ENCODE assay signal across 8 cellular contexts in genomic region chr22:45863981-45864751, GRCh38.
DNase-seq lines count a peak whose midpoint lies in the region; TF ChIP-seq lines count a peak whose summit lies in the region.

No MANE protein-coding gene starts in this region.

- TF ChIP-seq CTCF in GM20000 (IDR thresholded peaks at IDR 0.05; ENCODE audit: extremely low read depth, missing control alignments) = peak; percentile 88

- DNase-seq in ACHN (peak; percentile 53), GM20000 (ENCODE audit: low spot score) (peak; percentile 86), NCI-H524 treated with DMSO at 0.1 percent for 48 hours (lab: John Stamatoyannopoulos, UW) (peak; percentile 14), midbrain (lab: John Stamatoyannopoulos, UW) (peak; percentile 45), NCI-H774 (lab: John Stamatoyannopoulos, UW) (no peak)
- peak; percentile 63 to 70 for DNase-seq in activated CD4-positive, alpha-beta T cell treated with anti-CD3 and anti-CD28 coated beads, Interleukin-2, amount 50 U/mL, for 4 hours
- peak; percentile 60 for DNase-seq in effector CD8-positive, alpha-beta T cell (lab: John Stamatoyannopoulos, UW)
- DNase-seq in stimulated activated CD8-positive, alpha-beta memory T cell treated with anti-CD3 and anti-CD28 coated beads, Interleukin-4, amount 100 ng/mL, for 1 hour (ENCODE audit: low read depth in 2 of 2, low spot score in 1 of 2) = peak; percentile 38 to 50

- in situ Hi-C loops in ACHN (cut with HindIII; ENCODE audit: low pct_ligation_motif_present, low pct_unique_long_range_greater_than_20kb, low sequenced_read_pairs) = no loop called here
